Comparison of ENCODE assay signal across 20 cellular contexts in the genomic region with DNA sequence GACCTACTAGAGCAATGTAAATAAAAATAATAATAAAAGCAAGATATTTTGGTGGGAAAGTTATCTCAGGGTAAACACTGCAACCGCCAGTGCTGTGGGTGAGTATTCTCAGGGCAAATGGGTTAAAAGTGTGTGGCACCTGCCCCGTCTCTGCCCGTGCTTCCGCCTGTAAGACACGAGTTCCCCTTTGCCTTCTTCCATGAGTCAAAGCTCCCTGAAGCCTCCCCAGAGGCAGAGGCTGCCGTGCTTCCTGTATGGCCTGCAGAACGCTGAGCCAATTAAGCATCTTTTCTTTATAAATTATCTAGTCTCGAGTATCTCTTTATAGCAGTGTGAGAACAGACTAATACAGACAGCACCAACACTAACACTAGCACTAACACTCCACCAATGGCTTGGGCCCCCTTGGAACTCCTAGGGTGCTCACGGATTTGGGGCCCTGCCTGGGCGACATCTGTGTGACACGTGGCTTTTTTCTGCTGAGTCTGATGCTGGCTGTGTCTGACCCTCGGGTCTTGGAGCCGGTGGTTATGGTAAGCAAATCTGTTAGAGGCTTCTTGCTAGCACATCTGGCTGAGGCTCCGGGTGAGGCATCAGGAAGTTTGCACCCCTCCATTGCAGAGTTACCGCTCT. TPM values are rescaled to one million over a fixed set of nuclear protein-coding genes. Genes with fewer than 3 reads are reported as not detected.
A peak's percentile ranks its signal among the peaks of the same experiment; 100 is the strongest.
DNase-seq lines count a peak whose midpoint lies in the region; ATAC-seq and TF ChIP-seq lines count a peak whose summit lies in the region.
"Had no signal": no experiment of that assay in that cellular context is flagged by ENCODE, and none has a peak within 500 bp of the region (broad histone marks: within the 10 kb centered on the region; RNA-seq: fewer than 3 reads in every experiment).

No MANE protein-coding gene starts in this region.

- peaks cover 73% of the 10 kb centered on the region for H3K79me2 ChIP-seq in GM23338 (replicated peaks; ENCODE audit: insufficient read depth)

- H3K36me3 Mint-ChIP-seq in GM23338 (ENCODE audit: low read depth) = peaks cover 8% of the 10 kb centered on the region; the same call in 1 of the 3 replicates
- H3K36me3 Mint-ChIP-seq: CD8-positive, alpha-beta T cell had no signal

- peaks cover 0 to 55% (median 18%) of the 10 kb centered on the region in 11 experiments; a peak in 13 of 22 replicates for H4K20me1 ChIP-seq in BLaER1 treated with 17β-estradiol and CSF1 and Interleukin-3, amounts not matched to agents 10 nM and 100 nM
- peaks cover 33% of the 10 kb centered on the region for H4K20me1 ChIP-seq in GM23338 (replicated peaks; ENCODE audit: insufficient read depth)

- no peaks in the 10 kb centered on the region for H3K27me3 ChIP-seq in BLaER1 treated with 17β-estradiol and CSF1 and Interleukin-3, amounts not matched to agents 10 nM and 100 nM
- H3K27me3 ChIP-seq in GM23338 (ENCODE audit: insufficient read depth) = no peaks in the 10 kb centered on the region

- H3K4me3 ChIP-seq in BLaER1 treated with 17β-estradiol and CSF1 and Interleukin-3, amounts not matched to agents 10 nM and 100 nM = no peak overlapping the region
- H3K4me3 ChIP-seq in GM23338 = no peak overlapping the region
- H3K4me3 ChIP-seq in fibroblast of villous mesenchyme (ENCODE audit: low read depth, low read length) = no peak overlapping the region
- H3K4me3 ChIP-seq in coronary artery = no peak overlapping the region
- H3K4me3 ChIP-seq: esophagus squamous epithelium, SJSA1, thoracic aorta had no signal

- H3K4me1 ChIP-seq in BLaER1 treated with 17β-estradiol and CSF1 and Interleukin-3, amounts not matched to agents 10 nM and 100 nM = peaks cover 12 to 93% (median 78%) of the 10 kb centered on the region in 10 experiments; a peak in 19 of 20 replicates
- peaks cover 33% of the 10 kb centered on the region for H3K4me1 ChIP-seq in GM23338 (ENCODE audit: insufficient read depth)
- H3K4me1 ChIP-seq: esophagus squamous epithelium, SJSA1 had no signal

- H3K27ac Mint-ChIP-seq in GM23338 = peak overlapping the region; percentile 9; the same call in 1 of the 2 replicates
- H3K27ac Mint-ChIP-seq: CD8-positive, alpha-beta T cell had no signal

- no peaks in the 10 kb centered on the region for H3K9me2 ChIP-seq in GM23338 (ENCODE audit: insufficient read depth)

- TF ChIP-seq CTCF in GM23338 (conservative IDR thresholded peaks at IDR 0.05; ENCODE audit: low read depth in 2 of 2) (no peak), fibroblast of villous mesenchyme (IDR thresholded peaks at IDR 0.05; ENCODE audit: insufficient read depth, low read depth, low read length) (no peak), coronary artery (IDR thresholded peaks at IDR 0.05) (no peak)

- H3F3A ChIP-seq in GM23338 (replicated peaks; ENCODE audit: low read depth) = no peaks in the 10 kb centered on the region

- no peak overlapping the region for H3K4me3 Mint-ChIP-seq in GM23338
- H3K4me3 Mint-ChIP-seq: CD8-positive, alpha-beta T cell had no signal

- no peaks in the 10 kb centered on the region for H3K9me3 Mint-ChIP-seq in GM23338
- H3K9me3 Mint-ChIP-seq: CD8-positive, alpha-beta T cell had no signal

- peak overlapping the region in 7 of 11 experiments; percentile 6 to 48 (median 33); a peak in 8 of 22 replicates for H3K27ac ChIP-seq in BLaER1 treated with 17β-estradiol and CSF1 and Interleukin-3, amounts not matched to agents 10 nM and 100 nM
- H3K27ac ChIP-seq in GM23338 (ENCODE audit: low read depth) = peak overlapping the region; percentile 61
- no peak overlapping the region for H3K27ac ChIP-seq in coronary artery
- H3K27ac ChIP-seq: esophagus squamous epithelium, SJSA1, thoracic aorta had no signal

- peaks cover 2% of the 10 kb centered on the region for H3K27me3 Mint-ChIP-seq in GM23338 (ENCODE audit: insufficient read depth, low read depth, poor library complexity)

- H3K36me3 ChIP-seq in BLaER1 treated with 17β-estradiol and CSF1 and Interleukin-3, amounts not matched to agents 10 nM and 100 nM = peaks cover 0 to 13% (median 2%) of the 10 kb centered on the region in 11 experiments; a peak in 8 of 22 replicates
- no peaks in the 10 kb centered on the region for H3K36me3 ChIP-seq in GM23338 (ENCODE audit: insufficient read depth)
- H3K36me3 ChIP-seq: esophagus squamous epithelium, SJSA1, thoracic aorta had no signal

- H2AFZ ChIP-seq in GM23338 = no peak overlapping the region

- DNase-seq in GM23338 (ENCODE audit: low spot score) = no peak
- DNase-seq in NCI-H774 (lab: John Stamatoyannopoulos, UW) = peak; percentile 73
- peak; percentile 9 for DNase-seq in fibroblast of villous mesenchyme (ENCODE audit: low read depth)
- no peak for DNase-seq in amniotic stem cell (lab: John Stamatoyannopoulos, UW)
- no peak for DNase-seq in coronary artery (ENCODE audit: low spot score)
- DNase-seq: activated CD4-positive, alpha-beta T cell treated with anti-CD3 and anti-CD28 coated beads for 48 hours; activated CD8-positive, alpha-beta memory T cell treated with anti-CD3 and anti-CD28 coated beads, Interleukin-2, amount 50 U/mL, for 4 hours; activated effector memory CD4-positive, alpha-beta T cell treated with Interleukin-2 at 50 U/mL for 16 hours; CD8-positive, alpha-beta T cell; esophagus squamous epithelium; GF-D8; mesenchymal stem cell; NCI-H748 treated with DMSO at 0.1 percent for 48 hours; stimulated activated CD4-positive, alpha-beta T cell treated with anti-CD3 and anti-CD28 coated beads, Interleukin-4, amount 100 ng/mL, for 1 hour; stimulated activated naive CD4-positive, alpha-beta T cell treated with Interleukin-2 at 50 U/mL for 16 hours had no signal

- H3K4me1 Mint-ChIP-seq in GM23338 = peaks cover 52% of the 10 kb centered on the region

- H3K4me2 ChIP-seq in BLaER1 treated with 17β-estradiol and CSF1 and Interleukin-3, amounts not matched to agents 10 nM and 100 nM = peak overlapping the region; percentile 51 to 84 (median 65)
- H3K4me2 ChIP-seq in GM23338 = no peak overlapping the region

- H3K9ac ChIP-seq in BLaER1 treated with 17β-estradiol and CSF1 and Interleukin-3, amounts not matched to agents 10 nM and 100 nM = peak overlapping the region in 4 of 11 experiments; percentile 5 to 47 (median 20); a peak in 7 of 22 replicates

- H3K9me3 ChIP-seq in BLaER1 treated with 17β-estradiol and CSF1 and Interleukin-3, amounts not matched to agents 10 nM and 100 nM (replicated peaks in 1 of 11) = no peaks in the 10 kb centered on the region
- H3K9me3 ChIP-seq: esophagus squamous epithelium, SJSA1, thoracic aorta had no signal

- ATAC-seq in GM23338 (peak; percentile 18), HG03159 (IDR thresholded peaks at IDR 0.05; ENCODE audit: unreplicated experiment) (no peak)
- ATAC-seq: CD8-positive, alpha-beta T cell had no signal

TF ChIP-seq in GM23338, 12 proteins besides CTCF, POLR2A, EP300 and RAD21 (continues in another document):
- TF ChIP-seq STAT1 (IDR thresholded peaks at IDR 0.05; ENCODE audit: unreplicated experiment) (no peak), CREB1 (CRISPR knock-in tag; IDR thresholded peaks at IDR 0.05; ENCODE audit: low read depth) (no peak)

RNA-seq across cellular contexts. Expression of a gene that starts 10.6 kb away (rescaled TPM):
- total RNA-seq in GM23338 (2014; rRNA removed; shearing (Covaris generic)) = 43.7 and 54.8 TPM in 2 replicates
- 33.5 and 34.2 TPM in 2 replicates for polyA plus RNA-seq in GM23338 (2016; fragmentation: Nextera tagmentation; extraction: Ambion mirVana)
- total RNA-seq in fibroblast of villous mesenchyme = under 0.01 TPM in 2 replicates
- total RNA-seq: CD8-positive, alpha-beta T cell; T-helper 1 cell treated with Interleukin-12 subunit alpha and Interleukin-12 subunit beta and Interleukin-4 antibody, amounts not matched to agents 30 ng/mL and 1 ng/mL, for 36 hours had no signal

Comparison
In these comparisons a context has a peak if more than half of its experiments do, and no peak if none do; other contexts are left out.
1. H3K27ac ChIP-seq: peak in BLaER1 treated with 17β-estradiol and CSF1 and Interleukin-3, amounts not matched to agents 10 nM and 100 nM (7 of 11) and GM23338 (single experiment); none in coronary artery (0 of 2).
2. DNase-seq: peak in NCI-H774 (single experiment) and fibroblast of villous mesenchyme (single experiment); none in GM23338 (single experiment), amniotic stem cell (single experiment) and coronary artery (single experiment).
3. RNA of a gene that starts 10.6 kb away (total RNA-seq): 43.7 to 54.8 TPM in GM23338; under 0.01 TPM in fibroblast of villous mesenchyme; every median in the first group is over 10 times any median in the second.